1 cellular context compared by ENCODE assay signal in the genomic region with DNA sequence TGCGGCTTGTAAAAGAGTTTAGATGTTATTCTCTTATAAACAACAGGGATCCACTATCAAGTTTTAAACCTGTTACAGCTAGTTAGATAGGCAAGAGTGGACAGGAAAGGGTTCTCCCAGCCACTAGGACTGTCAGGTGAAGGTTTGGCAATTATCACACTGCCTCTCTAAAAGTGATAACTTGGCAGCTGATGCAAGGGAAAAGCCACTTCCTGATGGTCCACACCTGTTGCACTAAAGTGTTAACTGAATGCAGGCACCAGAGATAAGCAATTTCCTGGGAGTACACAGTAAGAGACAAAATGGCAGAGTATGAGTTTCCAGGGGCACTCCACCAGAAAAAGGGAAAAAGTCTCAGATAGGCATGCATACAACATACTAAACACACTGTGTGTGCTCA.
TF ChIP-seq lines count a peak whose summit lies in the region.

No MANE protein-coding gene starts in this region.

TF ChIP-seq in H1, 55 proteins besides CTCF, POLR2A, EP300 and RAD21 (continued from another document):
- TF ChIP-seq, protein P1, sequence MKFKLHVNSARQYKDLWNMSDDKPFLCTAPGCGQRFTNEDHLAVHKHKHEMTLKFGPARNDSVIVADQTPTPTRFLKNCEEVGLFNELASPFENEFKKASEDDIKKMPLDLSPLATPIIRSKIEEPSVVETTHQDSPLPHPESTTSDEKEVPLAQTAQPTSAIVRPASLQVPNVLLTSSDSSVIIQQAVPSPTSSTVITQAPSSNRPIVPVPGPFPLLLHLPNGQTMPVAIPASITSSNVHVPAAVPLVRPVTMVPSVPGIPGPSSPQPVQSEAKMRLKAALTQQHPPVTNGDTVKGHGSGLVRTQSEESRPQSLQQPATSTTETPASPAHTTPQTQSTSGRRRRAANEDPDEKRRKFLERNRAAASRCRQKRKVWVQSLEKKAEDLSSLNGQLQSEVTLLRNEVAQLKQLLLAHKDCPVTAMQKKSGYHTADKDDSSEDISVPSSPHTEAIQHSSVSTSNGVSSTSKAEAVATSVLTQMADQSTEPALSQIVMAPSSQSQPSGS (IDR thresholded peaks at IDR 0.05; ENCODE audit: low read length), result no peak
- TF ChIP-seq JUN (IDR thresholded peaks at IDR 0.05; ENCODE audit: low read depth, low read length) (no peak), TBP (IDR thresholded peaks at IDR 0.05; ENCODE audit: low read depth, low read length) (no peak), JUND (IDR thresholded peaks at IDR 0.05; ENCODE audit: low read length) (no peak), GABPA (IDR thresholded peaks at IDR 0.05; ENCODE audit: borderline replicate concordance, insufficient read depth, low read length) (no peak), BCL11A (IDR thresholded peaks at IDR 0.05; ENCODE audit: low read depth in 2 of 2, low read length in 2 of 2) (no peak), NANOG (IDR thresholded peaks at IDR 0.05; ENCODE audit: insufficient read depth, low read depth, low read length, poor library complexity, severe bottlenecking) (no peak)
